ENCODE assay signal across 11 cellular contexts in genomic region chr9:111839387-111839786, GRCh38. TPM values are rescaled to one million over a fixed set of nuclear protein-coding genes. Genes with fewer than 3 reads are reported as not detected.
DNase-seq lines count a peak whose midpoint lies in the region; ATAC-seq, FAIRE-seq and TF ChIP-seq lines count a peak whose summit lies in the region.
"Had no signal": no experiment of that assay in that cellular context is flagged by ENCODE, and none has a peak within 500 bp of the region (broad histone marks: within the 10 kb centered on the region; RNA-seq: fewer than 3 reads in every experiment).

No MANE protein-coding gene starts in this region.

- H3K79me1 ChIP-seq in trophoblast cell (ENCODE audit: low read length) = no peaks in the 10 kb centered on the region

- H3K4ac ChIP-seq in trophoblast cell (ENCODE audit: low read depth, low read length) = no peak overlapping the region

- H3K4me3 Mint-ChIP-seq in activated naive CD4-positive, alpha-beta T cell treated with anti-CD3 and anti-CD28 coated beads, Interleukin-2, amount 10 ng/mL, durations not matched to agents 7 days and 5 days = no peak overlapping the region

- H3K14ac ChIP-seq in trophoblast cell (ENCODE audit: low read length) = no peak overlapping the region

- no peak for DNase-seq in H54 (ENCODE audit: insufficient read length, low spot score)
- DNase-seq in RWPE2 (ENCODE audit: low spot score) = no peak
- peak; percentile 38 to 59 for DNase-seq in trophoblast cell
- DNase-seq in activated effector memory CD4-positive, alpha-beta T cell treated with Interleukin-2 at 50 U/mL for 16 hours = no peak
- DNase-seq in NCI-H187 treated with DMSO at 0.1 percent for 48 hours (lab: John Stamatoyannopoulos, UW) = no peak
- DNase-seq in activated naive CD4-positive, alpha-beta T cell treated with anti-CD3 and anti-CD28 coated beads, Interleukin-2, amount 10 ng/mL, durations not matched to agents 7 days and 5 days = no peak
- DNase-seq: activated CD4-positive, alpha-beta T cell treated with anti-CD3 and anti-CD28 coated beads, Interleukin-2, amount 50 U/mL, for 4 hours; NK-92 treated with Interleukin-12 subunit alpha and Interleukin-12 subunit beta, amount 100 ng/mL, for 24 hours had no signal

- H2AK5ac ChIP-seq in trophoblast cell (ENCODE audit: low read length) = no peak overlapping the region

- no peak overlapping the region for H2BK12ac ChIP-seq in trophoblast cell (ENCODE audit: low read length)

- no peaks in the 10 kb centered on the region for H3K9me3 ChIP-seq in RWPE2 (ENCODE audit: severe bottlenecking)
- no peaks in the 10 kb centered on the region for H3K9me3 ChIP-seq in trophoblast cell (ENCODE audit: insufficient read depth, low read depth, low read length)

- no peak overlapping the region for H3K18ac ChIP-seq in trophoblast cell (ENCODE audit: low read length)

- no peak overlapping the region for H4K12ac ChIP-seq in trophoblast cell (ENCODE audit: low read depth, low read length)

- no CpG with 5 or more reads among the region's 6 CpGs for WGBS in trophoblast cell (ENCODE audit: extremely low coverage, insufficient coverage, insufficient read length)

- no peak overlapping the region for H2AFZ ChIP-seq in trophoblast cell (ENCODE audit: insufficient read depth, low read length, poor library complexity)

- peaks cover 11% of the 10 kb centered on the region for H3K27me3 Mint-ChIP-seq in activated naive CD4-positive, alpha-beta T cell treated with anti-CD3 and anti-CD28 coated beads, Interleukin-2, amount 10 ng/mL, durations not matched to agents 7 days and 5 days

- H3K27ac ChIP-seq in RWPE2 (ENCODE audit: poor library complexity, severe bottlenecking) (peak overlapping the region; percentile 38), trophoblast cell (ENCODE audit: low read depth, low read length) (no peak overlapping the region)

- H2BK5ac ChIP-seq in trophoblast cell (ENCODE audit: low read depth, low read length, poor library complexity) = no peak overlapping the region

- H3K9me3 Mint-ChIP-seq in activated naive CD4-positive, alpha-beta T cell treated with anti-CD3 and anti-CD28 coated beads, Interleukin-2, amount 10 ng/mL, durations not matched to agents 7 days and 5 days = no peaks in the 10 kb centered on the region

- H3K4me2 ChIP-seq in trophoblast cell (ENCODE audit: low read length) = no peak overlapping the region

- no peaks in the 10 kb centered on the region for H3K36me3 Mint-ChIP-seq in activated naive CD4-positive, alpha-beta T cell treated with anti-CD3 and anti-CD28 coated beads, Interleukin-2, amount 10 ng/mL, durations not matched to agents 7 days and 5 days

- H3K4me1 ChIP-seq in RWPE2 (ENCODE audit: insufficient read depth, poor library complexity, severe bottlenecking) = peaks cover 26% of the 10 kb centered on the region
- peaks cover 0 to 2% of the 10 kb centered on the region in 2 experiments for H3K4me1 ChIP-seq in trophoblast cell (ENCODE audit: control insufficient read depth in 1 of 2, insufficient read depth in 2 of 2, low read length in 2 of 2)

- no peak for TF ChIP-seq POLR2A in H54 (IDR thresholded peaks at IDR 0.05; ENCODE audit: low read depth, low read length)

- CTCF ChIA-PET in activated naive CD4-positive, alpha-beta T cell treated with anti-CD3 and anti-CD28 coated beads, Interleukin-2, amount 10 ng/mL, durations not matched to agents 7 days and 5 days (lab: Charles Lee) = no interaction called here

- ATAC-seq in GM18511 (IDR thresholded peaks at IDR 0.05; ENCODE audit: unreplicated experiment) (peak; percentile 82), RWPE2 (ENCODE audit: low read depth) (no peak)

- H3K23ac ChIP-seq in trophoblast cell (ENCODE audit: low read length) = no peak overlapping the region

- H3K4me3 ChIP-seq in RWPE2 (ENCODE audit: severe bottlenecking) (no peak overlapping the region), trophoblast cell (ENCODE audit: low read depth, low read length) (no peak overlapping the region)

- peak; percentile 61 for FAIRE-seq in H54 (lab: Jason Lieb, UNC)
- FAIRE-seq: islet of Langerhans, small intestine had no signal

- H3K27me3 ChIP-seq in RWPE2 (ENCODE audit: insufficient read depth, poor library complexity, severe bottlenecking) (no peaks in the 10 kb centered on the region), trophoblast cell (ENCODE audit: insufficient read depth, low read length) (no peaks in the 10 kb centered on the region)

- no peak overlapping the region for H3K27ac Mint-ChIP-seq in activated naive CD4-positive, alpha-beta T cell treated with anti-CD3 and anti-CD28 coated beads, Interleukin-2, amount 10 ng/mL, durations not matched to agents 7 days and 5 days

- H3K79me2 ChIP-seq in trophoblast cell (ENCODE audit: control insufficient read depth, insufficient read depth, low read length, poor library complexity) = no peaks in the 10 kb centered on the region

- H3K4me1 Mint-ChIP-seq in activated naive CD4-positive, alpha-beta T cell treated with anti-CD3 and anti-CD28 coated beads, Interleukin-2, amount 10 ng/mL, durations not matched to agents 7 days and 5 days = no peaks in the 10 kb centered on the region

- H3K36me3 ChIP-seq in RWPE2 (ENCODE audit: low read depth) (no peaks in the 10 kb centered on the region), trophoblast cell (ENCODE audit: control insufficient read depth in 1 of 2, insufficient read depth in 2 of 2, low read length in 2 of 2) (no peaks in the 10 kb centered on the region)

- no peak overlapping the region for H3K9ac ChIP-seq in trophoblast cell (ENCODE audit: low read length)

- no peak overlapping the region for H4K8ac ChIP-seq in trophoblast cell (ENCODE audit: low read depth, low read length)

- H2BK120ac ChIP-seq in trophoblast cell (ENCODE audit: insufficient read depth, low read length, poor library complexity) = no peak overlapping the region

- H4K91ac ChIP-seq in trophoblast cell (ENCODE audit: low read depth, low read length) = no peak overlapping the region

- no peak for TF ChIP-seq CTCF in RWPE2 (IDR thresholded peaks at IDR 0.05; ENCODE audit: poor library complexity, severe bottlenecking)

RNA-seq across cellular contexts. Expression of gene SHOC1, which starts 44.6 kb away (rescaled TPM):
- not detected in 2 replicates for polyA plus RNA-seq in trophoblast cell (2013)

RNA-seq across cellular contexts. Expression of gene UGCG, which starts 57.2 kb away (rescaled TPM):
- 14.9 and 15.5 TPM in 2 replicates for polyA plus RNA-seq in trophoblast cell (2013)

Comparison
In these comparisons a context has a peak if more than half of its experiments do, and no peak if none do; other contexts are left out.
1. DNase-seq: peak in trophoblast cell (2 of 2); none in H54 (single experiment), RWPE2 (single experiment), activated effector memory CD4-positive, alpha-beta T cell treated with Interleukin-2 at 50 U/mL for 16 hours (single experiment), NCI-H187 treated with DMSO at 0.1 percent for 48 hours (single experiment) and activated naive CD4-positive, alpha-beta T cell treated with anti-CD3 and anti-CD28 coated beads, Interleukin-2, amount 10 ng/mL, durations not matched to agents 7 days and 5 days (single experiment).